ENCODE assay signal across 12 cellular contexts in the genomic region with DNA sequence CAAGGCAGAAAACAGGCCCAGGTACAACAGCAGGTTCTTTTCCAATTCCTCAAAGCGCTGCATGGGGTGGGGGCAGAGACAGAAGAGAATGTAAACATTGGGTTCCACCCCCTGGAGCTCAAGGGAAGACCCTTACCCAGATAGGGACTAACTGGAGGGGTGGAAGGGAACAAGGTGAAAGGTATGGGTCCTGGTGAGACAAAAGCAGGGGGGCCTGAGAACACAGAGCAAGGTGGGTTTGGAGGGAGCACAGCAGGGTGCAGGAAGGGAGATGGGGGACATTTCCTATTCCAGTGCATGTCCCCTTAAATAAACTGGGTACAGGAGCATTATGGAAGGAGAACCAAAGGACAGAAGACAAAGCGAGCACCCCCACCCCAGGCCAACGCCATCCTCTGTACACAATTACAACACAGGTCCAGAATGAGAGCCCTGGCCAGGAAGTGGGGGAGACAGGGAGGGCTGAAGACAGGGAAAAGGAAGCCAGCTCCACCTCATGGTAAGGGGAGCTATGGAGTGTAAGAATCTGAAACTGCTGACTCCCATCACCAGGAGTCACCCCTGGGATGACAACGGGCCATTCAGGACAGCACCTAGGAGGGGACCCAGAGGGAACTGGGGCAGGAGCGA. TPM values are rescaled to one million over a fixed set of nuclear protein-coding genes. Genes with fewer than 3 reads are reported as not detected.
A peak's percentile ranks its signal among the peaks of the same experiment; 100 is the strongest.
DNase-seq lines count a peak whose midpoint lies in the region; ATAC-seq and TF ChIP-seq lines count a peak whose summit lies in the region.
"Had no signal": no experiment of that assay in that cellular context is flagged by ENCODE, and none has a peak within 500 bp of the region (broad histone marks: within the 10 kb centered on the region; RNA-seq: fewer than 3 reads in every experiment).

No MANE protein-coding gene starts in this region.

- H3K9me3 ChIP-seq in RWPE2 (ENCODE audit: severe bottlenecking) (no peaks in the 10 kb centered on the region), spleen (no peaks in the 10 kb centered on the region), WERI-Rb-1 (ENCODE audit: severe bottlenecking) (no peaks in the 10 kb centered on the region)

- H3K4me3 ChIP-seq in RWPE2 (ENCODE audit: severe bottlenecking) (no peak overlapping the region), fibroblast of mammary gland (ENCODE audit: control insufficient read depth, low read depth, low read length) (no peak overlapping the region), spleen (no peak overlapping the region), WERI-Rb-1 (ENCODE audit: low read depth, low read length) (no peak overlapping the region)

- WGBS in spleen, 5 donors, result 73 to 82% (median 78%) methylated on average over 4 to 5 of the region's 5 CpGs

- intact Hi-C loops in spleen (cut with DNase I; ENCODE audit: low total_unique reads), result no loop called here

- H3K36me3 ChIP-seq in RWPE2 (ENCODE audit: low read depth), result peaks cover 30% of the 10 kb centered on the region
- H3K36me3 ChIP-seq in spleen, result peaks cover 0 to 77% (median 58%) of the 10 kb centered on the region in 6 donors
- peaks cover 71% of the 10 kb centered on the region for H3K36me3 ChIP-seq in WERI-Rb-1

- no peak for TF ChIP-seq CTCF in RWPE2 (IDR thresholded peaks at IDR 0.05; ENCODE audit: poor library complexity, severe bottlenecking)
- TF ChIP-seq CTCF in fibroblast of mammary gland (conservative IDR thresholded peaks at IDR 0.05; ENCODE audit: control insufficient read depth, insufficient read depth, low read depth, low read length), result no peak
- TF ChIP-seq CTCF in spleen (IDR thresholded peaks at IDR 0.05 in 8 of 11, conservative IDR thresholded peaks at IDR 0.05 in 3 of 11), result no peak
- no peak for TF ChIP-seq CTCF in WERI-Rb-1 (IDR thresholded peaks at IDR 0.05; ENCODE audit: low read depth, low read length)

- TF ChIP-seq POLR2A in spleen (IDR thresholded peaks at IDR 0.05), result no peak

- no peaks in the 10 kb centered on the region for H3K4me1 ChIP-seq in RWPE2 (ENCODE audit: insufficient read depth, poor library complexity, severe bottlenecking)
- H3K4me1 ChIP-seq in spleen, result peaks cover 19 to 55% (median 41%) of the 10 kb centered on the region in 6 donors

- no peaks in the 10 kb centered on the region for H3K27me3 ChIP-seq in RWPE2 (ENCODE audit: insufficient read depth, poor library complexity, severe bottlenecking)
- no peaks in the 10 kb centered on the region for H3K27me3 ChIP-seq in spleen (replicated peaks in 1 of 7)
- no peaks in the 10 kb centered on the region for H3K27me3 ChIP-seq in WERI-Rb-1 (ENCODE audit: insufficient read depth, low read depth, severe bottlenecking)

- H3K27ac ChIP-seq in RWPE2 (ENCODE audit: poor library complexity, severe bottlenecking), result peak overlapping the region; percentile 83
- peak overlapping the region in 3 of 8 donors; percentile 93 to 98 (median 97) for H3K27ac ChIP-seq in spleen
- no peak overlapping the region for H3K27ac ChIP-seq in WERI-Rb-1

- peak; percentile 52 for DNase-seq in activated CD8-positive, alpha-beta memory T cell treated with anti-CD3 and anti-CD28 coated beads for 24 hours
- DNase-seq in activated CD8-positive, alpha-beta memory T cell treated with anti-CD3 and anti-CD28 coated beads, Interleukin-2, amount 50 U/mL, for 48 hours, result no peak
- DNase-seq in RWPE2 (ENCODE audit: low spot score) (no peak), fibroblast of mammary gland (ENCODE audit: low read depth) (peak; percentile 17), spleen (peak; percentile 30), NCI-H82 treated with DMSO at 0.1 percent for 48 hours (lab: John Stamatoyannopoulos, UW; ENCODE audit: unreplicated experiment) (no peak), WERI-Rb-1 (no peak)
- DNase-seq: kidney glomerular epithelial cell; stimulated activated CD4-positive, alpha-beta T cell treated with anti-CD3 and anti-CD28 coated beads, Interleukin-15, amount 100 ng/mL, for 24 hours had no signal

- ATAC-seq in RWPE2 (ENCODE audit: low read depth) (no peak), GM21786 (IDR thresholded peaks at IDR 0.05; ENCODE audit: unreplicated experiment) (no peak)

RNA-seq across cellular contexts. Expression of a gene that starts 2.1 kb away (rescaled TPM):
- 10 to 100 TPM; 33.9 to 60.0 (median 55.8) TPM for total RNA-seq in spleen
- 10 to 100 TPM; 27.8 to 42.9 (median 42.9) TPM for polyA plus RNA-seq in spleen

RNA-seq across cellular contexts. Expression of a gene that starts 13.1 kb away (rescaled TPM):
- 10 to 100 TPM; 32.5 to 50.4 (median 45.8) TPM for total RNA-seq in spleen
- polyA plus RNA-seq in spleen, result 10 to 100 TPM; 17.3 to 33.3 (median 22.5) TPM

RNA-seq across cellular contexts. Expression of a gene that starts 17.4 kb away (rescaled TPM):
- total RNA-seq in spleen, result 1 to 10 TPM in 1 of 7 donors, not detected in 6; 1.4 TPM
- 1 to 10 TPM; 2.7 to 4.3 (median 2.8) TPM for polyA plus RNA-seq in spleen
- total RNA-seq: bronchial epithelial cell, HT-29 had no signal

RNA-seq across cellular contexts. Expression of a gene that starts 25.2 kb away (rescaled TPM):
- total RNA-seq in spleen, result 100 to 1,000 TPM in 1 of 7 donors, 10 to 100 TPM in 6; 38.5 to 105 (median 72.4) TPM
- 100 to 1,000 TPM; 154 to 199 (median 179) TPM for polyA plus RNA-seq in spleen
- total RNA-seq: HT-29 had no signal

RNA-seq across cellular contexts. Expression of a gene that starts 38.0 kb away (rescaled TPM):
- 10 to 100 TPM in 3 of 7 donors, 1 to 10 TPM in 4; 7.1 to 10.4 (median 9.5) TPM for total RNA-seq in spleen
- polyA plus RNA-seq in spleen, result 1 to 10 TPM; 2.7 to 5.7 (median 3.5) TPM

Comparison
In these comparisons a context has a peak if more than half of its experiments do, and no peak if none do; other contexts are left out.
1. DNase-seq: peak in activated CD8-positive, alpha-beta memory T cell treated with anti-CD3 and anti-CD28 coated beads for 24 hours (single experiment), fibroblast of mammary gland (single experiment) and spleen (single experiment); none in activated CD8-positive, alpha-beta memory T cell treated with anti-CD3 and anti-CD28 coated beads, Interleukin-2, amount 50 U/mL, for 48 hours (single experiment), RWPE2 (single experiment), NCI-H82 treated with DMSO at 0.1 percent for 48 hours (single experiment) and WERI-Rb-1 (single experiment).